Comparison of ENCODE assay signal across 1 cellular context in the genomic region with DNA sequence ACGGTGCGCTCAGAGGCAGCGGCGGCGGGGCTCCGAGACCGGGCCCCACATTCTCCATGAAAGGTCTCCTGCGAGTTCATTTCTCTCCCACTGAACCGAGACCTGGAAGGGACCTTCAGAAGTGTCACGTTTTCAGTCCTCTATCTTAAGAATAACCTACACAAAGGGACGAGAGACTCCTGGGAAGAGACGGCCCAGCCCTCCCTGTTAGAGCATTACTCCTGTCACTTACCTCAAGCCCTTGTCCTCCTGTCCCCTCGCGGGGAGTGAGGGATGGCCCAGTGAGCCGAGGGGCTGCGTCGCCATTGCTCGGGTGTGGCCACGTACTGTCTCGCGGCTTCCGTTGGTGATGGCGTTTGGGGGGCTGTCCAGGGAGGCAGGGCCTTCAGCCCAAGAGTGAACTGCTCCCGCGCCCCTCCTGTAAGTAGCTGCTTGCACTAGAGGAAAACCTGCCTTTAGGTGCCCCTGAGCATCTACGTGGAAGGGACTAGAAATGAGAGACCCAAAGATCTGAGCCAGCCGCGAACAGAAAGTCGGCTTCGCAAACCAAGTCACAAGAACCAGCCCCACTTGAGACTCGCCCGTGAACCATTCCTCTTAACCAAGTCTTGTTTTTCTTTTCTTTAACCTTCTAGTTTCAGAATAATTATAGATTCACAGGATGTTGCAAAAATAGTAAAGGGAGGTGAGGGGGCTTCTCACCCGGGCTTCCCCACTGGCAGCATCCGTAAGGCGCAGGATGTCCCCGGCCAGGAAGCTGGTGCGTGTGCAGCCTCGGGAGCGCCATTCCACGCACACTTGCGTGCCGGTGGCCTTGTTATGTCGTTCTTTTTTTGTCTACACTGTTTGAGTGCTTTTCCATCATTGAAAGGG.
TF ChIP-seq lines count a peak whose summit lies in the region.

No MANE protein-coding gene starts in this region.

TF ChIP-seq in HEK293, 187 proteins besides CTCF, POLR2A, EP300 and RAD21 (continued from another document):
- TF ChIP-seq ZNF138 (tag by site-specific recombination; IDR thresholded peaks at IDR 0.05; ENCODE audit: borderline replicate concordance) (no peak), ZNF571 (tag by site-specific recombination; IDR thresholded peaks at IDR 0.05) (no peak), ZNF530 (tag by site-specific recombination; IDR thresholded peaks at IDR 0.05; ENCODE audit: low read depth) (no peak), HOXA7 (CRISPR knock-in tag; IDR thresholded peaks at IDR 0.05; ENCODE audit: borderline replicate concordance) (no peak), OVOL3 (tag by site-specific recombination; IDR thresholded peaks at IDR 0.05) (no peak), ZNF670 (tag by site-specific recombination; IDR thresholded peaks at IDR 0.05; ENCODE audit: low read depth) (no peak), ZSCAN23 (tag by site-specific recombination; IDR thresholded peaks at IDR 0.05) (no peak), ZNF2 (tag by site-specific recombination; IDR thresholded peaks at IDR 0.05) (no peak), ZNF280C (tag by site-specific recombination; IDR thresholded peaks at IDR 0.05) (no peak), ZNF423 (tag by site-specific recombination; IDR thresholded peaks at IDR 0.05) (no peak)
- TF ChIP-seq, protein P1, sequence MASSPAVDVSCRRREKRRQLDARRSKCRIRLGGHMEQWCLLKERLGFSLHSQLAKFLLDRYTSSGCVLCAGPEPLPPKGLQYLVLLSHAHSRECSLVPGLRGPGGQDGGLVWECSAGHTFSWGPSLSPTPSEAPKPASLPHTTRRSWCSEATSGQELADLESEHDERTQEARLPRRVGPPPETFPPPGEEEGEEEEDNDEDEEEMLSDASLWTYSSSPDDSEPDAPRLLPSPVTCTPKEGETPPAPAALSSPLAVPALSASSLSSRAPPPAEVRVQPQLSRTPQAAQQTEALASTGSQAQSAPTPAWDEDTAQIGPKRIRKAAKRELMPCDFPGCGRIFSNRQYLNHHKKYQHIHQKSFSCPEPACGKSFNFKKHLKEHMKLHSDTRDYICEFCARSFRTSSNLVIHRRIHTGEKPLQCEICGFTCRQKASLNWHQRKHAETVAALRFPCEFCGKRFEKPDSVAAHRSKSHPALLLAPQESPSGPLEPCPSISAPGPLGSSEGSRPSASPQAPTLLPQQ (tag by site-specific recombination; IDR thresholded peaks at IDR 0.05), result no peak; the same call in 1 of the 2 replicates
